In genomic region chr15:41512078-41512394, GRCh38 we compare ENCODE assay signal across 10 cellular contexts. TPM values are rescaled to one million over a fixed set of nuclear protein-coding genes. Genes with fewer than 3 reads are reported as not detected.
DNase-seq lines count a peak whose midpoint lies in the region; ATAC-seq lines count a peak whose summit lies in the region.
"Had no signal": no experiment of that assay in that cellular context is flagged by ENCODE, and none has a peak within 500 bp of the region (broad histone marks: within the 10 kb centered on the region; RNA-seq: fewer than 3 reads in every experiment).

No MANE protein-coding gene starts in this region.

- peaks cover 0 to 25% (median 23%) of the 10 kb centered on the region in 5 donors for H3K4me1 ChIP-seq in subcutaneous abdominal adipose tissue (ENCODE audit: control insufficient read depth in 5 of 5, insufficient read depth in 5 of 5, low read length in 5 of 5)

- no peak overlapping the region for H3K27ac ChIP-seq in subcutaneous abdominal adipose tissue (ENCODE audit: low read depth, low read length)
- H3K27ac ChIP-seq: body of pancreas had no signal

- H3K4me3 Mint-ChIP-seq in activated T-cell treated with anti-CD3 and anti-CD28 coated beads, Interleukin-2, amount 50 U/mL, for 24 hours: peak overlapping the region; percentile 58
- H3K4me3 Mint-ChIP-seq in activated naive CD4-positive, alpha-beta T cell treated with anti-CD3 and anti-CD28 coated beads for 36 hours: peak overlapping the region; percentile 39

- peaks cover 0 to 3% (median 3%) of the 10 kb centered on the region in 5 donors for H3K36me3 ChIP-seq in subcutaneous abdominal adipose tissue (ENCODE audit: control insufficient read depth in 5 of 5, insufficient read depth in 5 of 5, low read length in 5 of 5)

- peaks cover 25% of the 10 kb centered on the region for H3K4me1 Mint-ChIP-seq in activated T-cell treated with anti-CD3 and anti-CD28 coated beads, Interleukin-2, amount 50 U/mL, for 24 hours (ENCODE audit: low read depth)
- H3K4me1 Mint-ChIP-seq in activated naive CD4-positive, alpha-beta T cell treated with anti-CD3 and anti-CD28 coated beads for 36 hours (ENCODE audit: low read depth): peaks cover 19% of the 10 kb centered on the region

- CTCF ChIA-PET in activated naive CD4-positive, alpha-beta T cell treated with anti-CD3 and anti-CD28 coated beads for 36 hours (lab: Charles Lee): interaction anchor here (0.5 kb wide), 1 partner anchor 88 kb away, joined by 4 read pairs; no protein-coding TSS in a partner anchor

- no peak overlapping the region for H3K9ac ChIP-seq in subcutaneous abdominal adipose tissue (ENCODE audit: low read length in 5 of 5)

- peaks cover 41% of the 10 kb centered on the region for H3K27me3 Mint-ChIP-seq in activated T-cell treated with anti-CD3 and anti-CD28 coated beads, Interleukin-2, amount 50 U/mL, for 24 hours
- H3K27me3 Mint-ChIP-seq in activated naive CD4-positive, alpha-beta T cell treated with anti-CD3 and anti-CD28 coated beads for 36 hours (ENCODE audit: low read depth): peaks cover 32% of the 10 kb centered on the region

- H3K36me3 Mint-ChIP-seq in activated T-cell treated with anti-CD3 and anti-CD28 coated beads, Interleukin-2, amount 50 U/mL, for 24 hours (ENCODE audit: low read depth): peaks cover 15% of the 10 kb centered on the region
- peaks cover 6% of the 10 kb centered on the region for H3K36me3 Mint-ChIP-seq in activated naive CD4-positive, alpha-beta T cell treated with anti-CD3 and anti-CD28 coated beads for 36 hours (ENCODE audit: low read depth)

- peak overlapping the region; percentile 22 to 61 (median 44) for H3K4me3 ChIP-seq in subcutaneous abdominal adipose tissue (ENCODE audit: low read depth in 1 of 5, low read length in 5 of 5)
- H3K4me3 ChIP-seq: body of pancreas had no signal

- intact Hi-C loops in activated naive CD4-positive, alpha-beta T cell treated with anti-CD3 and anti-CD28 coated beads for 36 hours (cut with micrococcal nuclease): no loop called here

- no peaks in the 10 kb centered on the region for H3K9me3 Mint-ChIP-seq in activated T-cell treated with anti-CD3 and anti-CD28 coated beads, Interleukin-2, amount 50 U/mL, for 24 hours
- H3K9me3 Mint-ChIP-seq in activated naive CD4-positive, alpha-beta T cell treated with anti-CD3 and anti-CD28 coated beads for 36 hours: no peaks in the 10 kb centered on the region

- DNase-seq in activated T-cell treated with anti-CD3 and anti-CD28 coated beads, Interleukin-2, amount 50 U/mL, for 24 hours: peak; percentile 52
- no peak for DNase-seq in activated T-cell treated with anti-CD3 and anti-CD28 coated beads, Interleukin-2, amount 50 U/mL, for 1 hour
- peak; percentile 44 for DNase-seq in activated naive CD4-positive, alpha-beta T cell treated with anti-CD3 and anti-CD28 coated beads for 36 hours
- peak; percentile 55 for DNase-seq in left kidney (ENCODE audit: low read depth, low spot score)
- DNase-seq in HT-29 (ENCODE audit: low spot score): no peak
- DNase-seq in central memory CD4-positive, alpha-beta T cell: no peak

- peaks cover 12 to 27% (median 18%) of the 10 kb centered on the region in 5 donors for H3K27me3 ChIP-seq in subcutaneous abdominal adipose tissue (ENCODE audit: control insufficient read depth in 5 of 5, insufficient read depth in 4 of 5, low read length in 5 of 5)

- no peak for ATAC-seq in GM19324 (IDR thresholded peaks at IDR 0.05; ENCODE audit: low FRiP score, unreplicated experiment)
- ATAC-seq: body of pancreas had no signal

- no peak overlapping the region for H3K27ac Mint-ChIP-seq in activated T-cell treated with anti-CD3 and anti-CD28 coated beads, Interleukin-2, amount 50 U/mL, for 24 hours
- no peak overlapping the region for H3K27ac Mint-ChIP-seq in activated naive CD4-positive, alpha-beta T cell treated with anti-CD3 and anti-CD28 coated beads for 36 hours

- no peaks in the 10 kb centered on the region for H3K9me3 ChIP-seq in subcutaneous abdominal adipose tissue (ENCODE audit: control insufficient read depth in 5 of 5, low read length in 5 of 5)
- H3K9me3 ChIP-seq: body of pancreas had no signal

RNA-seq across cellular contexts. Expression of gene LTK, which starts 1.6 kb away (rescaled TPM):
- not detected for total RNA-seq in activated naive CD4-positive, alpha-beta T cell treated with anti-CD3 and anti-CD28 coated beads for 36 hours
- 0.05 TPM in 2 replicates for total RNA-seq in HT-29 (2014; rRNA removed; shearing (Covaris generic))
- total RNA-seq: body of pancreas, lung microvascular endothelial cell had no signal

RNA-seq across cellular contexts. Expression of gene ITPKA, which starts 18.4 kb away (rescaled TPM):
- total RNA-seq in activated naive CD4-positive, alpha-beta T cell treated with anti-CD3 and anti-CD28 coated beads for 36 hours: 1 to 10 TPM; 1.0 to 1.7 TPM
- total RNA-seq in HT-29 (2014; rRNA removed; shearing (Covaris generic)): 7.3 and 9.7 TPM in 2 replicates

RNA-seq across cellular contexts. Expression of gene RPAP1, which starts 32.0 kb away (rescaled TPM):
- 10 to 100 TPM; 48.4 to 49.5 TPM for total RNA-seq in activated naive CD4-positive, alpha-beta T cell treated with anti-CD3 and anti-CD28 coated beads for 36 hours
- total RNA-seq in HT-29 (2014; rRNA removed; shearing (Covaris generic)): 37.5 and 43.7 TPM in 2 replicates

RNA-seq across cellular contexts. Expression of gene TYRO3, which starts 47.0 kb away (rescaled TPM):
- total RNA-seq in activated naive CD4-positive, alpha-beta T cell treated with anti-CD3 and anti-CD28 coated beads for 36 hours: 1 to 10 TPM; 1.2 to 3.7 TPM
- total RNA-seq in HT-29 (2014; rRNA removed; shearing (Covaris generic)): 9.2 and 12.3 TPM in 2 replicates

Comparison
In these comparisons a context has a peak if more than half of its experiments do, and no peak if none do; other contexts are left out.
1. DNase-seq: peak in activated T-cell treated with anti-CD3 and anti-CD28 coated beads, Interleukin-2, amount 50 U/mL, for 24 hours (single experiment), activated naive CD4-positive, alpha-beta T cell treated with anti-CD3 and anti-CD28 coated beads for 36 hours (single experiment) and left kidney (single experiment); none in activated T-cell treated with anti-CD3 and anti-CD28 coated beads, Interleukin-2, amount 50 U/mL, for 1 hour (single experiment), HT-29 (single experiment) and central memory CD4-positive, alpha-beta T cell (single experiment).